Comparison of ENCODE assay signal across 11 cellular contexts in genomic region chr6:11270030-11271027, GRCh38. TPM values are rescaled to one million over a fixed set of nuclear protein-coding genes. Genes with fewer than 3 reads are reported as not detected.
DNase-seq lines count a peak whose midpoint lies in the region; ATAC-seq and TF ChIP-seq lines count a peak whose summit lies in the region.
"Had no signal": no experiment of that assay in that cellular context is flagged by ENCODE, and none has a peak within 500 bp of the region (broad histone marks: within the 10 kb centered on the region; RNA-seq: fewer than 3 reads in every experiment).

No MANE protein-coding gene starts in this region.

- no peaks in the 10 kb centered on the region for H3K36me3 ChIP-seq in left ventricle myocardium inferior
- H3K36me3 ChIP-seq in aorta (ENCODE audit: control insufficient read depth in 1 of 2, insufficient read depth in 2 of 2, low read length in 1 of 2): no peaks in the 10 kb centered on the region

- H3K27me3 ChIP-seq in left ventricle myocardium inferior (ENCODE audit: low read depth) (no peaks in the 10 kb centered on the region), aorta (ENCODE audit: control insufficient read depth in 1 of 2, insufficient read depth in 2 of 2, low read length in 1 of 2) (no peaks in the 10 kb centered on the region)

- H3K4me3 ChIP-seq in left ventricle myocardium inferior (no peak overlapping the region), aorta (ENCODE audit: low read length in 2 of 2) (no peak overlapping the region)

- DNase-seq in Right ventricle myocardium inferior (ENCODE audit: missing footprints): no peak
- DNase-seq in left ventricle myocardium inferior: no peak
- no peak for DNase-seq in left lobe of liver (ENCODE audit: low spot score)
- no peak for DNase-seq in T1000 (lab: John Stamatoyannopoulos, UW)
- no peak for DNase-seq in aorta
- DNase-seq in NCI-H446 (lab: John Stamatoyannopoulos, UW): no peak
- DNase-seq: HCEC 1CT; stimulated activated naive CD4-positive, alpha-beta T cell had no signal

- no peaks in the 10 kb centered on the region for H3K9me3 ChIP-seq in left ventricle myocardium inferior (replicated peaks)
- H3K9me3 ChIP-seq in aorta (ENCODE audit: control insufficient read depth, low read length): no peaks in the 10 kb centered on the region

- H3K27ac ChIP-seq in left ventricle myocardium inferior (replicated peaks): no peak overlapping the region
- peak overlapping the region; percentile 55 for H3K27ac ChIP-seq in VCaP
- no peak overlapping the region for H3K27ac ChIP-seq in aorta (ENCODE audit: low read depth in 1 of 2, low read length in 2 of 2)
- H3K27ac ChIP-seq: epithelial cell of prostate had no signal

- TF ChIP-seq CTCF in left ventricle myocardium inferior (IDR thresholded peaks at IDR 0.05; ENCODE audit: borderline replicate concordance) (no peak), VCaP (conservative IDR thresholded peaks at IDR 0.05) (no peak)

- H3K4me1 ChIP-seq in left ventricle myocardium inferior (peaks cover 17% of the 10 kb centered on the region), aorta (ENCODE audit: control insufficient read depth in 1 of 2, insufficient read depth in 2 of 2, low read length in 2 of 2) (peaks cover 0 to 2% of the 10 kb centered on the region in 2 donors)

- WGBS in aorta, 2 donors: 54 to 60% methylated on average over 12 of the region's 12 CpGs

- intact Hi-C loops in Right ventricle myocardium inferior (cut with DNase I): no loop called here
- intact Hi-C loops in left ventricle myocardium inferior (cut with micrococcal nuclease): no loop called here
- intact Hi-C loops in aorta (cut with DNase I): no loop called here

- ATAC-seq in Right ventricle myocardium inferior (peak; percentile 69), left lobe of liver (peak; percentile 80), GM21447 (IDR thresholded peaks at IDR 0.05; ENCODE audit: unreplicated experiment) (no peak), aorta (ENCODE audit: low FRiP score) (no peak)

RNA-seq across cellular contexts. Expression of gene NEDD9, which starts 37.9 kb away (rescaled TPM):
- total RNA-seq in Right ventricle myocardium inferior (29.3 TPM), left ventricle myocardium inferior (28.1 TPM), left lobe of liver (11.7 TPM), aorta (100 to 1,000 TPM in 1 of 2 donors, 10 to 100 TPM in 1; 49.8 to 252 TPM)
- 10 to 100 TPM; 11.3 to 26.9 TPM for polyA plus RNA-seq in aorta

Comparison
In these comparisons a context has a peak if more than half of its experiments do, and no peak if none do; other contexts are left out.
1. ATAC-seq: peak in Right ventricle myocardium inferior (single experiment) and left lobe of liver (single experiment); none in GM21447 (single experiment) and aorta (single experiment).